1 cellular context compared by ENCODE assay signal in the genomic region with DNA sequence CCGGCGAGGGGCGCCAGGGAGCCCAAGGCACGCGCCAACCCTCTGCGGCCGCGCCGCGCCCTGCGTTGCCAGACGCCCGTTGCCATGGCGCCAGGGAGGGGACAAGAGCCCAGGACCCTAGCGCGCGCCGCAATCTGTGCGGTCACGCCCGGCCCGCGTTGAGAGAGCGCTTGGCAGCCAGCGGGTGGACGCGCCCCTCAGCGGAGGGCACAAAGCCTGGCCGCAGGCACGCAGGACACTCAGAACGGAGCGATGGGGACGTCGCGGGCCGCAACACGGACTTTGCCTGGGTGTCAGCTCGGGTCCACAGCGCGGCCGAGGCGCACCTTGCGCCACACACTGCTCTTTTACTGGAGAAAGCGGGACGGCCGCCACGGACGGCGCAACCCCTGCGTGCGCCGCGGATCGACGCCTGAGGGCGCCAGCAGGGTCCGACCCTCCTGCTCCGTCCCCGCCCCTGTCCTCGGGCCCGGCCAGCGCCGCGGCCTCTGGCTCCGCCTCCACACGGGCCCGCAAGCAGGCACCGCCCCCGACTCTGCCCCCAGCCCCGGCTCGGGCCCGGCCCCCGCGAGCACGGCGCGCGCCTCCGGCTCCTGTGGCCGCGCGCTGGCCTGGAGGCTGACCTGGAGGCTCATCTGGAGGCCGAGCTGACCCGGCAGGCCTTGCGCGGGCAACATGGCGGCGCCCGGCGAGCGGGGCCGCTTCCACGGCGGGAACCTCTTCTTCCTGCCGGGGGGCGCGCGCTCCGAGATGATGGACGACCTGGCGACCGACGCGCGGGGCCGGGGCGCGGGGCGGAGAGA.
TF ChIP-seq lines count a peak whose summit lies in the region.

A gene (plus strand): TSS at position 650 of the 803 bp plus-strand sequence. CDS start 26 bp downstream, at position 676.

TF ChIP-seq in K562, 482 proteins besides CTCF, POLR2A, EP300 and RAD21 (continued from another document):
- TF ChIP-seq, protein P1, sequence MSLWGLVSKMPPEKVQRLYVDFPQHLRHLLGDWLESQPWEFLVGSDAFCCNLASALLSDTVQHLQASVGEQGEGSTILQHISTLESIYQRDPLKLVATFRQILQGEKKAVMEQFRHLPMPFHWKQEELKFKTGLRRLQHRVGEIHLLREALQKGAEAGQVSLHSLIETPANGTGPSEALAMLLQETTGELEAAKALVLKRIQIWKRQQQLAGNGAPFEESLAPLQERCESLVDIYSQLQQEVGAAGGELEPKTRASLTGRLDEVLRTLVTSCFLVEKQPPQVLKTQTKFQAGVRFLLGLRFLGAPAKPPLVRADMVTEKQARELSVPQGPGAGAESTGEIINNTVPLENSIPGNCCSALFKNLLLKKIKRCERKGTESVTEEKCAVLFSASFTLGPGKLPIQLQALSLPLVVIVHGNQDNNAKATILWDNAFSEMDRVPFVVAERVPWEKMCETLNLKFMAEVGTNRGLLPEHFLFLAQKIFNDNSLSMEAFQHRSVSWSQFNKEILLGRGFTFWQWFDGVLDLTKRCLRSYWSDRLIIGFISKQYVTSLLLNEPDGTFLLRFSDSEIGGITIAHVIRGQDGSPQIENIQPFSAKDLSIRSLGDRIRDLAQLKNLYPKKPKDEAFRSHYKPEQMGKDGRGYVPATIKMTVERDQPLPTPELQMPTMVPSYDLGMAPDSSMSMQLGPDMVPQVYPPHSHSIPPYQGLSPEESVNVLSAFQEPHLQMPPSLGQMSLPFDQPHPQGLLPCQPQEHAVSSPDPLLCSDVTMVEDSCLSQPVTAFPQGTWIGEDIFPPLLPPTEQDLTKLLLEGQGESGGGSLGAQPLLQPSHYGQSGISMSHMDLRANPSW (CRISPR knock-in tag; IDR thresholded peaks at IDR 0.05), result no peak; the same call in 1 of the 2 replicates
- TF ChIP-seq, protein P2, sequence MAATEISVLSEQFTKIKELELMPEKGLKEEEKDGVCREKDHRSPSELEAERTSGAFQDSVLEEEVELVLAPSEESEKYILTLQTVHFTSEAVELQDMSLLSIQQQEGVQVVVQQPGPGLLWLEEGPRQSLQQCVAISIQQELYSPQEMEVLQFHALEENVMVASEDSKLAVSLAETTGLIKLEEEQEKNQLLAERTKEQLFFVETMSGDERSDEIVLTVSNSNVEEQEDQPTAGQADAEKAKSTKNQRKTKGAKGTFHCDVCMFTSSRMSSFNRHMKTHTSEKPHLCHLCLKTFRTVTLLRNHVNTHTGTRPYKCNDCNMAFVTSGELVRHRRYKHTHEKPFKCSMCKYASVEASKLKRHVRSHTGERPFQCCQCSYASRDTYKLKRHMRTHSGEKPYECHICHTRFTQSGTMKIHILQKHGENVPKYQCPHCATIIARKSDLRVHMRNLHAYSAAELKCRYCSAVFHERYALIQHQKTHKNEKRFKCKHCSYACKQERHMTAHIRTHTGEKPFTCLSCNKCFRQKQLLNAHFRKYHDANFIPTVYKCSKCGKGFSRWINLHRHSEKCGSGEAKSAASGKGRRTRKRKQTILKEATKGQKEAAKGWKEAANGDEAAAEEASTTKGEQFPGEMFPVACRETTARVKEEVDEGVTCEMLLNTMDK (IDR thresholded peaks at IDR 0.05; ENCODE audit: borderline replicate concordance, insufficient read depth, low read depth, low read length, poor library complexity, severe bottlenecking), result peak; percentile 70
- TF ChIP-seq CHD1 (IDR thresholded peaks at IDR 0.05; ENCODE audit: low read length), result no peak
- TF ChIP-seq PHF8 (IDR thresholded peaks at IDR 0.05; ENCODE audit: borderline replicate concordance, low read length), result peak; percentile 87; the same call in 1 of the 2 replicates
- TF ChIP-seq, protein P3, sequence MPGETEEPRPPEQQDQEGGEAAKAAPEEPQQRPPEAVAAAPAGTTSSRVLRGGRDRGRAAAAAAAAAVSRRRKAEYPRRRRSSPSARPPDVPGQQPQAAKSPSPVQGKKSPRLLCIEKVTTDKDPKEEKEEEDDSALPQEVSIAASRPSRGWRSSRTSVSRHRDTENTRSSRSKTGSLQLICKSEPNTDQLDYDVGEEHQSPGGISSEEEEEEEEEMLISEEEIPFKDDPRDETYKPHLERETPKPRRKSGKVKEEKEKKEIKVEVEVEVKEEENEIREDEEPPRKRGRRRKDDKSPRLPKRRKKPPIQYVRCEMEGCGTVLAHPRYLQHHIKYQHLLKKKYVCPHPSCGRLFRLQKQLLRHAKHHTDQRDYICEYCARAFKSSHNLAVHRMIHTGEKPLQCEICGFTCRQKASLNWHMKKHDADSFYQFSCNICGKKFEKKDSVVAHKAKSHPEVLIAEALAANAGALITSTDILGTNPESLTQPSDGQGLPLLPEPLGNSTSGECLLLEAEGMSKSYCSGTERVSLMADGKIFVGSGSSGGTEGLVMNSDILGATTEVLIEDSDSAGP (CRISPR knock-in tag; IDR thresholded peaks at IDR 0.05), result peak; percentile 57; the same call in 1 of the 2 replicates
- TF ChIP-seq ZNF354B (CRISPR knock-in tag; IDR thresholded peaks at IDR 0.05), result no peak
- TF ChIP-seq ZNF134 (CRISPR knock-in tag; conservative IDR thresholded peaks at IDR 0.05), result peak; percentile 65
- TF ChIP-seq, protein P4, sequence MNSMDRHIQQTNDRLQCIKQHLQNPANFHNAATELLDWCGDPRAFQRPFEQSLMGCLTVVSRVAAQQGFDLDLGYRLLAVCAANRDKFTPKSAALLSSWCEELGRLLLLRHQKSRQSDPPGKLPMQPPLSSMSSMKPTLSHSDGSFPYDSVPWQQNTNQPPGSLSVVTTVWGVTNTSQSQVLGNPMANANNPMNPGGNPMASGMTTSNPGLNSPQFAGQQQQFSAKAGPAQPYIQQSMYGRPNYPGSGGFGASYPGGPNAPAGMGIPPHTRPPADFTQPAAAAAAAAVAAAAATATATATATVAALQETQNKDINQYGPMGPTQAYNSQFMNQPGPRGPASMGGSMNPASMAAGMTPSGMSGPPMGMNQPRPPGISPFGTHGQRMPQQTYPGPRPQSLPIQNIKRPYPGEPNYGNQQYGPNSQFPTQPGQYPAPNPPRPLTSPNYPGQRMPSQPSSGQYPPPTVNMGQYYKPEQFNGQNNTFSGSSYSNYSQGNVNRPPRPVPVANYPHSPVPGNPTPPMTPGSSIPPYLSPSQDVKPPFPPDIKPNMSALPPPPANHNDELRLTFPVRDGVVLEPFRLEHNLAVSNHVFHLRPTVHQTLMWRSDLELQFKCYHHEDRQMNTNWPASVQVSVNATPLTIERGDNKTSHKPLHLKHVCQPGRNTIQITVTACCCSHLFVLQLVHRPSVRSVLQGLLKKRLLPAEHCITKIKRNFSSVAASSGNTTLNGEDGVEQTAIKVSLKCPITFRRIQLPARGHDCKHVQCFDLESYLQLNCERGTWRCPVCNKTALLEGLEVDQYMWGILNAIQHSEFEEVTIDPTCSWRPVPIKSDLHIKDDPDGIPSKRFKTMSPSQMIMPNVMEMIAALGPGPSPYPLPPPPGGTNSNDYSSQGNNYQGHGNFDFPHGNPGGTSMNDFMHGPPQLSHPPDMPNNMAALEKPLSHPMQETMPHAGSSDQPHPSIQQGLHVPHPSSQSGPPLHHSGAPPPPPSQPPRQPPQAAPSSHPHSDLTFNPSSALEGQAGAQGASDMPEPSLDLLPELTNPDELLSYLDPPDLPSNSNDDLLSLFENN (IDR thresholded peaks at IDR 0.05; ENCODE audit: low read depth in 2 of 2, low read length in 2 of 2), result peak in 1 of 2 experiments; percentile 27; a peak in 1 of 4 replicates
- no peak for TF ChIP-seq TAL1 (IDR thresholded peaks at IDR 0.05)
- peak in 1 of 2 experiments; percentile 73; a peak in 1 of 4 replicates for TF ChIP-seq CSDE1 (IDR thresholded peaks at IDR 0.05)
- TF ChIP-seq, protein P5, sequence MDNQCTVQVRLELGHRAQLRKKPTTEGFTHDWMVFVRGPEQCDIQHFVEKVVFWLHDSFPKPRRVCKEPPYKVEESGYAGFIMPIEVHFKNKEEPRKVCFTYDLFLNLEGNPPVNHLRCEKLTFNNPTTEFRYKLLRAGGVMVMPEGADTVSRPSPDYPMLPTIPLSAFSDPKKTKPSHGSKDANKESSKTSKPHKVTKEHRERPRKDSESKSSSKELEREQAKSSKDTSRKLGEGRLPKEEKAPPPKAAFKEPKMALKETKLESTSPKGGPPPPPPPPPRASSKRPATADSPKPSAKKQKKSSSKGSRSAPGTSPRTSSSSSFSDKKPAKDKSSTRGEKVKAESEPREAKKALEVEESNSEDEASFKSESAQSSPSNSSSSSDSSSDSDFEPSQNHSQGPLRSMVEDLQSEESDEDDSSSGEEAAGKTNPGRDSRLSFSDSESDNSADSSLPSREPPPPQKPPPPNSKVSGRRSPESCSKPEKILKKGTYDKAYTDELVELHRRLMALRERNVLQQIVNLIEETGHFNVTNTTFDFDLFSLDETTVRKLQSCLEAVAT (IDR thresholded peaks at IDR 0.05), result no peak
- TF ChIP-seq ZNF778 (CRISPR knock-in tag; IDR thresholded peaks at IDR 0.05), result no peak
- no peak for TF ChIP-seq ZNF717 (CRISPR knock-in tag; IDR thresholded peaks at IDR 0.05)
- TF ChIP-seq IFI16 (CRISPR knock-in tag; IDR thresholded peaks at IDR 0.05), result no peak
- no peak for TF ChIP-seq ADNP (tag; IDR thresholded peaks at IDR 0.05)
- TF ChIP-seq, protein P6, sequence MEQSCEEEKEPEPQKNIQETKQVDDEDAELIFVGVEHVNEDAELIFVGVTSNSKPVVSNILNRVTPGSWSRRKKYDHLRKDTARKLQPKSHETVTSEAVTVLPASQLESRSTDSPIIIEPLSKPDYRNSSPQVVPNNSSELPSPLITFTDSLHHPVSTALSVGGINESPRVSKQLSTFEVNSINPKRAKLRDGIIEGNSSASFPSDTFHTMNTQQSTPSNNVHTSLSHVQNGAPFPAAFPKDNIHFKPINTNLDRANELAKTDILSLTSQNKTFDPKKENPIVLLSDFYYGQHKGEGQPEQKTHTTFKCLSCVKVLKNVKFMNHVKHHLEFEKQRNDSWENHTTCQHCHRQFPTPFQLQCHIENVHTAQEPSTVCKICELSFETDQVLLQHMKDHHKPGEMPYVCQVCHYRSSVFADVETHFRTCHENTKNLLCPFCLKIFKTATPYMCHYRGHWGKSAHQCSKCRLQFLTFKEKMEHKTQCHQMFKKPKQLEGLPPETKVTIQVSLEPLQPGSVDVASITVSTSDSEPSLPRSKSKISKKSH (CRISPR knock-in tag; IDR thresholded peaks at IDR 0.05), result no peak
